16 cellular contexts compared by ENCODE assay signal in the genomic region with DNA sequence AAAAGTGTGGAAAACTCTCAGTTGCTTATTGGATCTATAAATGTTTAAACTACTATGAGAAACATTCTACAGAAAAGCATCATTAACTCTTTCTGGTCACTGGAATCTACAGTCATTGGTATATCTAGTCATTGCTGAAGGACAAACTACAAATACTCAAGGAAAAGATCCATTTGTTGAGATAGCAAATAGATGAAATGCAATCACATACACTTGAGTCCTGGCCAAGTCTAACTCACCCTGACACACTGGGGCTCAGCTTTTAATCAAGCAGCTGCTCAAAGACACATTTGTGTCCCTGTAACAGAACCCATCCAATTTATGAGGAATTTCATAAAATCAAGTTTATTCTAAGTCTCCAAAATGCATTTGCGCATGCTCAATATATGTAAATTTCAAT.
A peak's percentile ranks its signal among the peaks of the same experiment; 100 is the strongest.
DNase-seq lines count a peak whose midpoint lies in the region; ATAC-seq and TF ChIP-seq lines count a peak whose summit lies in the region.
"Had no signal": no experiment of that assay in that cellular context is flagged by ENCODE, and none has a peak within 500 bp of the region (broad histone marks: within the 10 kb centered on the region; RNA-seq: fewer than 3 reads in every experiment).

No MANE protein-coding gene starts in this region.

- TF ChIP-seq RAD21 in SK-N-SH (IDR thresholded peaks at IDR 0.05; ENCODE audit: low read length) = no peak

- no peak for ATAC-seq in SK-N-SH treated with all-trans-retinoic acid at 6 μM for 48 hours
- ATAC-seq: K562 had no signal

- H3F3A ChIP-seq in SK-N-SH (replicated peaks; ENCODE audit: insufficient read depth) (peaks cover 42% of the 10 kb centered on the region), GM23248 (ENCODE audit: insufficient read depth) (peaks cover 39% of the 10 kb centered on the region), neural progenitor cell (ENCODE audit: low read depth) (peaks cover 29% of the 10 kb centered on the region)

- peaks cover 53% of the 10 kb centered on the region for H3K4me1 Mint-ChIP-seq in neural progenitor cell
- H3K4me1 Mint-ChIP-seq: CD14-positive monocyte had no signal

- in situ Hi-C loops in GM23248 (cut with MboI) (no loop called here), brain microvascular endothelial cell (cut with HindIII; ENCODE audit: low pct_ligation_motif_present, low sequenced_read_pairs) (no loop called here)

- H3K9me3 Mint-ChIP-seq in neural progenitor cell = peaks cover 7% of the 10 kb centered on the region
- H3K9me3 Mint-ChIP-seq: CD14-positive monocyte had no signal

- peaks cover 41% of the 10 kb centered on the region for H3K36me3 Mint-ChIP-seq in neural progenitor cell
- H3K36me3 Mint-ChIP-seq: CD14-positive monocyte had no signal

- no peak overlapping the region for H3K4me3 ChIP-seq in SK-N-SH (ENCODE audit: low read depth in 2 of 2, low read length in 1 of 2)
- no peak overlapping the region for H3K4me3 ChIP-seq in GM23248
- H3K4me3 ChIP-seq in neural progenitor cell = no peak overlapping the region
- H3K4me3 ChIP-seq in brain microvascular endothelial cell (ENCODE audit: low read depth, low read length) = no peak overlapping the region
- H3K4me3 ChIP-seq in spleen = no peak overlapping the region
- H3K4me3 ChIP-seq: K562, Peyer's patch had no signal

- H3K4me3 Mint-ChIP-seq in neural progenitor cell = no peak overlapping the region
- H3K4me3 Mint-ChIP-seq: CD14-positive monocyte had no signal

- no peak overlapping the region for H2AFZ ChIP-seq in SK-N-SH (ENCODE audit: low read depth)
- H2AFZ ChIP-seq in GM23248 = no peak overlapping the region
- no peak overlapping the region for H2AFZ ChIP-seq in neural progenitor cell (replicated peaks)

- no peaks in the 10 kb centered on the region; the same call in 1 of the 2 replicates for H4K20me1 ChIP-seq in SK-N-SH (ENCODE audit: insufficient read depth)
- no peaks in the 10 kb centered on the region for H4K20me1 ChIP-seq in GM23248 (ENCODE audit: insufficient read depth)
- peaks cover 83% of the 10 kb centered on the region for H4K20me1 ChIP-seq in neural progenitor cell (ENCODE audit: low read depth)

- H3K4me1 ChIP-seq in SK-N-SH (ENCODE audit: control insufficient read depth in 1 of 2, insufficient read depth in 2 of 2, low read depth in 1 of 2, low read length in 1 of 2) (peaks cover 29 to 43% of the 10 kb centered on the region in 2 experiments), GM23248 (ENCODE audit: insufficient read depth) (peaks cover 53% of the 10 kb centered on the region), neural progenitor cell (peaks cover 55% of the 10 kb centered on the region), spleen (no peaks in the 10 kb centered on the region)
- H3K4me1 ChIP-seq: Peyer's patch had no signal

- H3K27ac ChIP-seq in SK-N-SH (ENCODE audit: low read depth in 2 of 2, low read length in 1 of 2) (peak overlapping the region; percentile 58 to 99), GM23248 (no peak overlapping the region), neural progenitor cell (peak overlapping the region; percentile 62), brain microvascular endothelial cell (no peak overlapping the region), spleen (no peak overlapping the region)
- H3K27ac ChIP-seq: Peyer's patch had no signal

- no peak for TF ChIP-seq POLR2A in spleen (IDR thresholded peaks at IDR 0.05)

- WGBS in SK-N-SH (ENCODE audit: low lambda C conversion rate) = 95% methylated on average over 1 of the region's 1 CpG
- WGBS in GM23248 (ENCODE audit: low coverage in 1 of 2, low lambda C conversion rate in 2 of 2, missing lambda C conversion rate in 2 of 2), 2 experiments = 96 to 100% methylated on average over 1 of the region's 1 CpG
- WGBS in spleen, 5 donors = 88 to 97% (median 95%) methylated on average over 1 of the region's 1 CpG

- no peak overlapping the region for H3K27ac Mint-ChIP-seq in neural progenitor cell
- H3K27ac Mint-ChIP-seq: CD14-positive monocyte had no signal

- intact Hi-C loops in spleen (cut with DNase I; ENCODE audit: low total_unique reads) = no loop called here

- H3K9me2 ChIP-seq in SK-N-SH (no peaks in the 10 kb centered on the region), GM23248 (ENCODE audit: insufficient read depth) (no peaks in the 10 kb centered on the region)

- H3K9me3 ChIP-seq in SK-N-SH (no peaks in the 10 kb centered on the region), GM23248 (ENCODE audit: low read depth) (no peaks in the 10 kb centered on the region), neural progenitor cell (ENCODE audit: low read depth) (no peaks in the 10 kb centered on the region), spleen (peaks cover 0 to 5% (median 0%) of the 10 kb centered on the region in 8 donors)
- H3K9me3 ChIP-seq: Peyer's patch had no signal

- H3K36me3 ChIP-seq in SK-N-SH (replicated peaks in 1 of 2; ENCODE audit: control insufficient read depth in 1 of 2, insufficient read depth in 2 of 2, low read length in 1 of 2) (peaks cover 2 to 39% of the 10 kb centered on the region in 2 experiments), GM23248 (ENCODE audit: low read depth) (no peaks in the 10 kb centered on the region), neural progenitor cell (no peaks in the 10 kb centered on the region), brain microvascular endothelial cell (replicated peaks) (no peaks in the 10 kb centered on the region), spleen (no peaks in the 10 kb centered on the region)
- H3K36me3 ChIP-seq: Peyer's patch had no signal

- no peak for TF ChIP-seq EP300 in SK-N-SH (IDR thresholded peaks at IDR 0.05; ENCODE audit: borderline replicate concordance in 1 of 2, low read depth in 1 of 2, low read length in 1 of 2)

- CTCF ChIA-PET in SK-N-SH (lab: Yijun Ruan, JAX) = interaction anchor here (0.7 kb wide), 1 partner anchor 8 kb away, joined by 3 read pairs; no protein-coding TSS in a partner anchor

- TF ChIP-seq CTCF in SK-N-SH (IDR thresholded peaks at IDR 0.05) (no peak), neural progenitor cell (IDR thresholded peaks at IDR 0.05) (no peak), brain microvascular endothelial cell (IDR thresholded peaks at IDR 0.05; ENCODE audit: low read depth, low read length, missing control alignments) (no peak), spleen (IDR thresholded peaks at IDR 0.05 in 8 of 11, conservative IDR thresholded peaks at IDR 0.05 in 3 of 11) (no peak)

- H3K9ac ChIP-seq in SK-N-SH (no peak overlapping the region), GM23248 (no peak overlapping the region), neural progenitor cell (no peak overlapping the region)

- POLR2A ChIA-PET in SK-N-SH (lab: Yijun Ruan, JAX) = no interaction called here

- H3K27me3 ChIP-seq in SK-N-SH (ENCODE audit: insufficient read depth) (no peaks in the 10 kb centered on the region), GM23248 (replicated peaks; ENCODE audit: insufficient read depth) (no peaks in the 10 kb centered on the region), neural progenitor cell (no peaks in the 10 kb centered on the region), brain microvascular endothelial cell (replicated peaks) (no peaks in the 10 kb centered on the region), spleen (replicated peaks in 1 of 7) (no peaks in the 10 kb centered on the region)
- H3K27me3 ChIP-seq: Peyer's patch had no signal

- H3K4me2 ChIP-seq in SK-N-SH (no peak overlapping the region), GM23248 (ENCODE audit: unreplicated experiment) (peak overlapping the region; percentile 1), neural progenitor cell (peak overlapping the region; percentile 36)

- DNase-seq in SK-N-SH (no peak), GM23248 (no peak), cerebellar cortex (ENCODE audit: low spot score) (peak; percentile 37), neural progenitor cell (ENCODE audit: low spot score) (no peak), NOMO-1 treated with DMSO at 0.1 percent for 48 hours (lab: John Stamatoyannopoulos, UW; ENCODE audit: unreplicated experiment) (no peak), brain microvascular endothelial cell (no peak), spleen (no peak)
- DNase-seq: COR-L47, H7, MV-4-11, NCI-H187 treated with DMSO at 0.1 percent for 48 hours, Peyer's patch, SHP77 had no signal

- no peaks in the 10 kb centered on the region for H3K27me3 Mint-ChIP-seq in neural progenitor cell (ENCODE audit: insufficient read depth, low read depth)

- H3K79me2 ChIP-seq in SK-N-SH (ENCODE audit: insufficient read depth) = peaks cover 96% of the 10 kb centered on the region
- H3K79me2 ChIP-seq in GM23248 (ENCODE audit: insufficient read depth) = peaks cover 90% of the 10 kb centered on the region
- peaks cover 100% of the 10 kb centered on the region for H3K79me2 ChIP-seq in neural progenitor cell (ENCODE audit: low read depth)

TF ChIP-seq in SK-N-SH, 30 proteins besides CTCF, POLR2A, EP300 and RAD21 (continues in another document):
- TF ChIP-seq POLR2AphosphoS5 (IDR thresholded peaks at IDR 0.05; ENCODE audit: low read depth, low read length) = no peak
- no peak for TF ChIP-seq TEAD4 (IDR thresholded peaks at IDR 0.05; ENCODE audit: borderline replicate concordance, insufficient read depth)
- TF ChIP-seq, protein P1, sequence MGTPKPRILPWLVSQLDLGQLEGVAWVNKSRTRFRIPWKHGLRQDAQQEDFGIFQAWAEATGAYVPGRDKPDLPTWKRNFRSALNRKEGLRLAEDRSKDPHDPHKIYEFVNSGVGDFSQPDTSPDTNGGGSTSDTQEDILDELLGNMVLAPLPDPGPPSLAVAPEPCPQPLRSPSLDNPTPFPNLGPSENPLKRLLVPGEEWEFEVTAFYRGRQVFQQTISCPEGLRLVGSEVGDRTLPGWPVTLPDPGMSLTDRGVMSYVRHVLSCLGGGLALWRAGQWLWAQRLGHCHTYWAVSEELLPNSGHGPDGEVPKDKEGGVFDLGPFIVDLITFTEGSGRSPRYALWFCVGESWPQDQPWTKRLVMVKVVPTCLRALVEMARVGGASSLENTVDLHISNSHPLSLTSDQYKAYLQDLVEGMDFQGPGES (IDR thresholded peaks at IDR 0.05; ENCODE audit: low read depth, low read length) = no peak
- no peak for TF ChIP-seq EZH2phosphoT487 (IDR thresholded peaks at IDR 0.05; ENCODE audit: borderline replicate concordance, low read depth)

TF ChIP-seq in SK-N-SH treated with all-trans-retinoic acid at 6 μM for 48 hours, 23 proteins besides CTCF, POLR2A, EP300 and RAD21 (continues in another document):
- no peak for TF ChIP-seq ZFP3 (CRISPR knock-in tag; IDR thresholded peaks at IDR 0.05)
- TF ChIP-seq ARNTL (CRISPR knock-in tag; IDR thresholded peaks at IDR 0.05; ENCODE audit: borderline replicate concordance, low read depth) = no peak
- no peak for TF ChIP-seq ZFP30 (CRISPR knock-in tag; IDR thresholded peaks at IDR 0.05)
- TF ChIP-seq TOX (CRISPR knock-in tag; IDR thresholded peaks at IDR 0.05; ENCODE audit: borderline replicate concordance) = no peak
- TF ChIP-seq ZNF565 (CRISPR knock-in tag; conservative IDR thresholded peaks at IDR 0.05; ENCODE audit: low read depth) = no peak
- TF ChIP-seq ISL1 (CRISPR knock-in tag; IDR thresholded peaks at IDR 0.05) = no peak
- TF ChIP-seq RARB (CRISPR knock-in tag; IDR thresholded peaks at IDR 0.05) = no peak
- no peak for TF ChIP-seq SNAI2 (CRISPR knock-in tag; IDR thresholded peaks at IDR 0.05)

Comparison
In these comparisons a context has a peak if more than half of its experiments do, and no peak if none do; other contexts are left out.
1. H3K27ac ChIP-seq: peak in SK-N-SH (2 of 2) and neural progenitor cell (single experiment); none in GM23248 (single experiment), brain microvascular endothelial cell (single experiment) and spleen (0 of 8).